Comparison of ENCODE assay signal across 9 cellular contexts in the genomic region with DNA sequence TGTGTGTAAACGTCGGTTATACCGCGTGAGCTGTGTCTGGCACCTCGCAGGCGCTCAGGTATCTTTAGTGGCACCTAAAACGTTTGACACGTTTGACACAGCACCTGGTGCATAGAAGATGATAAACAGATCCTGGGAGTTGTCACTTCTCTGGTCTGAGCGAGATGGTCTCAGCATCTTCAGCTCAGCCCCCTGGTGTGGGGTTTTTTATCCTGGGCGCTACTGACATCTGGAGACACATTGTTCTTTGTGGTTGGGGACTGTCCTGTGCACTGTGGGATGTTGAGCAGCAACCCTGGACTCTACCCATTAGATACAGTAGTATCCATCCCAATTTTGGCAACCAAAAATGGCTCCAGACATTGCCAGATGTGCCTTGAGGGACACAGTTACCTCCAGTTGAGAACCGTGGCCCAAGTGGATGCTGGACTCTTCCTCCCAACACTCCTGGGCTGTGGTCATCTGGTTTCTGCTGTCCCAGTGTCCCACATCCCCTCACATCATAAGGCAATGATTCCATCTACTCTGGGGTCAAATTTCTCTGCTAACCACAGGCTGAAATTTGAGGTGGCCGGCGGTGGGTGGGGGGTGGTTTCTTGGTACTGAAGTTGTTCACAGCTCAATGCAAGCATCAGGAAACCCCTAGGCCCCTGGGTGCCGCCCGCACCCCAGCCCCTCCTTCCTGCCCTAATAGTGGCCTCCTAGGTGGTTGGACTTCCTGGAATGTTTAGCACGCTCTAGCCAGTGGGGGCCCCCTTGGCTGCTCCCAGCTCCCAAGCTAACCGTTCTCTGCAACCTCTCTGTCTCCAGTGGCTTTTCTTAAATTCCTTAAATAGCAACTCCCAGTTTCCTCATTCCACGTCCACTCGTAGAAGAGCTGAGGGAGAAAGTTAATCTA.
DNase-seq lines count a peak whose midpoint lies in the region; ATAC-seq, FAIRE-seq and TF ChIP-seq lines count a peak whose summit lies in the region.
"Had no signal": no experiment of that assay in that cellular context is flagged by ENCODE, and none has a peak within 500 bp of the region (broad histone marks: within the 10 kb centered on the region; RNA-seq: fewer than 3 reads in every experiment).

No MANE protein-coding gene starts in this region.

- intact Hi-C loops in Right ventricle myocardium superior (cut with DNase I) (no loop called here), cardiac septum (cut with DNase I) (no loop called here), left lung (cut with DNase I) (no loop called here), vagina (cut with DNase I) (no loop called here)
- intact Hi-C loops in activated T-helper 2 cell treated with anti-CD3 and anti-CD28 coated beads, Interferon-gamma antibody, Interleukin-2, Interleukin-4, amounts not matched to agents 10 μg/mL and 5 μg/mL and 100 μg/mL, durations not matched to agents 14 hours and 24 hours and 36 hours (cut with micrococcal nuclease) = no loop called here

- TF ChIP-seq CTCF in left lung (IDR thresholded peaks at IDR 0.05) = no peak
- TF ChIP-seq CTCF in vagina (IDR thresholded peaks at IDR 0.05) = no peak

- H3K4me3 ChIP-seq in left lung (no peak overlapping the region), vagina (no peak overlapping the region)
- H3K4me3 ChIP-seq: GM12878 had no signal

- H3K27me3 ChIP-seq in left lung (no peaks in the 10 kb centered on the region), vagina (no peaks in the 10 kb centered on the region)

- H3K36me3 ChIP-seq in left lung (peaks cover 0 to 78% of the 10 kb centered on the region in 2 donors), vagina (peaks cover 0 to 35% of the 10 kb centered on the region in 2 donors)

- H3K4me1 ChIP-seq in left lung (peaks cover 10 to 39% of the 10 kb centered on the region in 2 donors), vagina (peaks cover 30% of the 10 kb centered on the region)

- H3K27ac ChIP-seq in left lung = peak overlapping the region; percentile 16 to 87
- no peak overlapping the region for H3K27ac ChIP-seq in vagina

- peak; percentile 45 for DNase-seq in Right ventricle myocardium superior
- no peak for DNase-seq in cardiac septum (ENCODE audit: low spot score)
- no peak for DNase-seq in activated T-helper 2 cell treated with anti-CD3 and anti-CD28 coated beads, Interferon-gamma antibody, Interleukin-2, Interleukin-4, amounts not matched to agents 10 μg/mL and 5 μg/mL and 100 μg/mL, durations not matched to agents 14 hours and 24 hours and 36 hours (ENCODE audit: low spot score)
- peak; percentile 48 to 83 for DNase-seq in left lung
- DNase-seq in urothelium cell line (ENCODE audit: low spot score) = peak; percentile 66
- DNase-seq in DMS79 (lab: John Stamatoyannopoulos, UW) = no peak
- DNase-seq in vagina (ENCODE audit: extremely low spot score in 2 of 2) = no peak

- peak overlapping the region; percentile 68 for H3K27ac Mint-ChIP-seq in activated T-helper 2 cell treated with anti-CD3 and anti-CD28 coated beads, Interferon-gamma antibody, Interleukin-2, Interleukin-4, amounts not matched to agents 10 μg/mL and 5 μg/mL and 100 μg/mL, durations not matched to agents 14 hours and 24 hours and 36 hours

- H3K27me3 Mint-ChIP-seq in activated T-helper 2 cell treated with anti-CD3 and anti-CD28 coated beads, Interferon-gamma antibody, Interleukin-2, Interleukin-4, amounts not matched to agents 10 μg/mL and 5 μg/mL and 100 μg/mL, durations not matched to agents 14 hours and 24 hours and 36 hours (ENCODE audit: low read depth) = no peaks in the 10 kb centered on the region

- no peak overlapping the region for H3K4me3 Mint-ChIP-seq in activated T-helper 2 cell treated with anti-CD3 and anti-CD28 coated beads, Interferon-gamma antibody, Interleukin-2, Interleukin-4, amounts not matched to agents 10 μg/mL and 5 μg/mL and 100 μg/mL, durations not matched to agents 14 hours and 24 hours and 36 hours (ENCODE audit: low read depth)

- H3K9me3 Mint-ChIP-seq in activated T-helper 2 cell treated with anti-CD3 and anti-CD28 coated beads, Interferon-gamma antibody, Interleukin-2, Interleukin-4, amounts not matched to agents 10 μg/mL and 5 μg/mL and 100 μg/mL, durations not matched to agents 14 hours and 24 hours and 36 hours = no peaks in the 10 kb centered on the region

- ATAC-seq in Right ventricle myocardium superior (ENCODE audit: poor library complexity) (peak; percentile 58), left lung (peak; percentile 86), GM18505 (IDR thresholded peaks at IDR 0.05; ENCODE audit: unreplicated experiment) (no peak)
- ATAC-seq: GM12878 had no signal

- peaks cover 2% of the 10 kb centered on the region for H3K4me1 Mint-ChIP-seq in activated T-helper 2 cell treated with anti-CD3 and anti-CD28 coated beads, Interferon-gamma antibody, Interleukin-2, Interleukin-4, amounts not matched to agents 10 μg/mL and 5 μg/mL and 100 μg/mL, durations not matched to agents 14 hours and 24 hours and 36 hours (ENCODE audit: low read depth)

- H3K9me3 ChIP-seq in left lung (no peaks in the 10 kb centered on the region), vagina (no peaks in the 10 kb centered on the region)

- FAIRE-seq in urothelium cell line (lab: Jason Lieb, UNC) = no peak
- FAIRE-seq: GM12878 had no signal

- peaks cover 73% of the 10 kb centered on the region for H3K36me3 Mint-ChIP-seq in activated T-helper 2 cell treated with anti-CD3 and anti-CD28 coated beads, Interferon-gamma antibody, Interleukin-2, Interleukin-4, amounts not matched to agents 10 μg/mL and 5 μg/mL and 100 μg/mL, durations not matched to agents 14 hours and 24 hours and 36 hours (ENCODE audit: low read depth)

- TF ChIP-seq POLR2A in GM18505 (IDR thresholded peaks at IDR 0.05; ENCODE audit: borderline replicate concordance, extremely low read depth, insufficient read depth, insufficient read length) (no peak), vagina (IDR thresholded peaks at IDR 0.05) (no peak)

Comparison
In these comparisons a context has a peak if more than half of its experiments do, and no peak if none do; other contexts are left out.
1. DNase-seq: peak in Right ventricle myocardium superior (single experiment), left lung (2 of 2) and urothelium cell line (single experiment); none in cardiac septum (single experiment), activated T-helper 2 cell treated with anti-CD3 and anti-CD28 coated beads, Interferon-gamma antibody, Interleukin-2, Interleukin-4, amounts not matched to agents 10 μg/mL and 5 μg/mL and 100 μg/mL, durations not matched to agents 14 hours and 24 hours and 36 hours (single experiment), DMS79 (single experiment) and vagina (0 of 2).